In the genomic region with DNA sequence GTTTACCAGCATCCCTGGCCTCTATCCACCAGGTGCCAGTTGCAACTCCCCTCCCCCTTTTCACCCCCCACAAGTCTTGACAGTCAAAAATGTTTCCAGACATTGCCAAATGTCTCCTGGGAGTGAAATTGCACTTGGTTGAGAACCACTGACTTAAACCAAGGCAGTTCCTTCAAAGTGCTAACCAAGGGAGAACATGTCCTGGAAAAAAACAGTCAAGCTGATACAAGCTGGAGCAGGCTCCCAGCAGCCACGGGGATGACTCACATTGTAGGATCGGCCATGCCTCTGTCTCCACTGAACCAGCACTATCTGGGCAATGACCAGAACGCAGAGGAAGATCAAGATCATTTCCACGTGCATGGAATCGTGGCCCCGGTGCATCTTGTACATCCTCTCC, we compare ENCODE assay signal across 14 cellular contexts. TPM values are rescaled to one million over a fixed set of nuclear protein-coding genes. Genes with fewer than 3 reads are reported as not detected.
DNase-seq lines count a peak whose midpoint lies in the region; ATAC-seq and TF ChIP-seq lines count a peak whose summit lies in the region.
"Had no signal": no experiment of that assay in that cellular context is flagged by ENCODE, and none has a peak within 500 bp of the region (broad histone marks: within the 10 kb centered on the region; RNA-seq: fewer than 3 reads in every experiment).

No MANE protein-coding gene starts in this region.

- no peak overlapping the region for H3K4me3 ChIP-seq in tibial nerve
- H3K4me3 ChIP-seq: psoas muscle had no signal

- no peak overlapping the region for H3K27ac Mint-ChIP-seq in osteocyte (ENCODE audit: unreplicated experiment)
- no peak overlapping the region for H3K27ac Mint-ChIP-seq in activated naive CD8-positive, alpha-beta T cell treated with anti-CD3 and anti-CD28 coated beads for 36 hours

- 69 to 71% methylated on average over 6 of the region's 6 CpGs for WGBS in tibial nerve, 2 donors

- H3K36me3 ChIP-seq in tibial nerve, result no peaks in the 10 kb centered on the region

- no peak overlapping the region for H3K4me3 Mint-ChIP-seq in osteocyte (ENCODE audit: unreplicated experiment)
- H3K4me3 Mint-ChIP-seq in activated naive CD8-positive, alpha-beta T cell treated with anti-CD3 and anti-CD28 coated beads for 36 hours, result no peak overlapping the region
- H3K4me3 Mint-ChIP-seq: central memory CD8-positive, alpha-beta T cell had no signal

- H3K27me3 Mint-ChIP-seq in osteocyte (ENCODE audit: unreplicated experiment), result peaks cover 19% of the 10 kb centered on the region
- H3K27me3 Mint-ChIP-seq in activated naive CD8-positive, alpha-beta T cell treated with anti-CD3 and anti-CD28 coated beads for 36 hours, result peaks cover 5% of the 10 kb centered on the region

- ATAC-seq in GM19351 (IDR thresholded peaks at IDR 0.05; ENCODE audit: unreplicated experiment), result no peak

- no peak overlapping the region for H3K27ac ChIP-seq in tibial nerve
- H3K27ac ChIP-seq: psoas muscle had no signal

- no peaks in the 10 kb centered on the region for H3K36me3 Mint-ChIP-seq in osteocyte (ENCODE audit: unreplicated experiment)
- no peaks in the 10 kb centered on the region for H3K36me3 Mint-ChIP-seq in activated naive CD8-positive, alpha-beta T cell treated with anti-CD3 and anti-CD28 coated beads for 36 hours

- DNase-seq in Daoy (ENCODE audit: low read depth) (peak; percentile 61), NCI-H226 (peak; percentile 79), dermis blood vessel endothelial cell (peak; percentile 20), osteocyte (ENCODE audit: extremely low spot score, unreplicated experiment) (peak; percentile 77), DMS 273 treated with DMSO at 0.1 percent for 48 hours (lab: John Stamatoyannopoulos, UW) (no peak), tibial nerve (ENCODE audit: low spot score in 2 of 2) (no peak)
- DNase-seq in activated naive CD8-positive, alpha-beta T cell treated with anti-CD3 and anti-CD28 coated beads for 36 hours, result no peak
- DNase-seq: DND-41, NCI-H187 treated with DMSO at 0.1 percent for 48 hours, SHP77 treated with DMSO at 0.1 percent for 48 hours had no signal

- no peak for TF ChIP-seq EP300 in tibial nerve (IDR thresholded peaks at IDR 0.05)

- TF ChIP-seq POLR2A in tibial nerve (IDR thresholded peaks at IDR 0.05), result no peak

- H3K9me3 Mint-ChIP-seq in osteocyte (ENCODE audit: unreplicated experiment), result no peaks in the 10 kb centered on the region
- no peaks in the 10 kb centered on the region for H3K9me3 Mint-ChIP-seq in activated naive CD8-positive, alpha-beta T cell treated with anti-CD3 and anti-CD28 coated beads for 36 hours
- H3K9me3 Mint-ChIP-seq: central memory CD8-positive, alpha-beta T cell had no signal

- H3K9me3 ChIP-seq in tibial nerve, result no peaks in the 10 kb centered on the region
- H3K9me3 ChIP-seq: psoas muscle had no signal

- peaks cover 0 to 14% (median 0%) of the 10 kb centered on the region in 4 donors for H3K4me1 ChIP-seq in tibial nerve
- H3K4me1 ChIP-seq: psoas muscle had no signal

- peaks cover 12% of the 10 kb centered on the region for H3K4me1 Mint-ChIP-seq in osteocyte (ENCODE audit: unreplicated experiment)
- peaks cover 2% of the 10 kb centered on the region for H3K4me1 Mint-ChIP-seq in activated naive CD8-positive, alpha-beta T cell treated with anti-CD3 and anti-CD28 coated beads for 36 hours
- H3K4me1 Mint-ChIP-seq: central memory CD8-positive, alpha-beta T cell had no signal

- TF ChIP-seq CTCF in osteocyte (IDR thresholded peaks at IDR 0.05) (no peak), tibial nerve (IDR thresholded peaks at IDR 0.05) (no peak)

- H3K27me3 ChIP-seq in tibial nerve, result no peaks in the 10 kb centered on the region

RNA-seq across cellular contexts. Expression of gene RNF175, which starts 11.4 kb away (rescaled TPM):
- total RNA-seq in Daoy (2014; rRNA removed; shearing (Covaris generic)), result not detected in 2 replicates
- total RNA-seq in dermis blood vessel endothelial cell (0.37 TPM in 1 of 2 replicates, not detected in the other), osteocyte (0.32 TPM in 1 of 2 replicates, not detected in the other), tibial nerve (under 1 TPM in 2 of 4 donors, not detected in 2; 0.39 to 0.63 TPM)
- total RNA-seq in activated naive CD8-positive, alpha-beta T cell treated with anti-CD3 and anti-CD28 coated beads for 36 hours, result not detected
- total RNA-seq: activated CD8-positive, alpha-beta memory T cell treated with anti-CD3 and anti-CD28 coated beads for 36 hours; psoas muscle had no signal

RNA-seq across cellular contexts. Expression of gene SFRP2, which starts 40.5 kb away (rescaled TPM):
- not detected in 2 replicates for total RNA-seq in Daoy (2014; rRNA removed; shearing (Covaris generic))
- total RNA-seq in dermis blood vessel endothelial cell, result 0.09 TPM in 1 of 2 replicates, not detected in the other
- 87.7 and 102 TPM in 2 replicates for total RNA-seq in osteocyte
- total RNA-seq in tibial nerve, result 10 to 100 TPM in 3 of 4 donors, 1 to 10 TPM in 1; 9.9 to 38.0 (median 21.8) TPM
- under 1 TPM in 1 of 2 experiments, not detected in 1; 0.14 TPM for total RNA-seq in activated naive CD8-positive, alpha-beta T cell treated with anti-CD3 and anti-CD28 coated beads for 36 hours

Comparison
In these comparisons a context has a peak if more than half of its experiments do, and no peak if none do; other contexts are left out.
1. DNase-seq: peak in Daoy (single experiment), NCI-H226 (single experiment), dermis blood vessel endothelial cell (single experiment) and osteocyte (single experiment); none in DMS 273 treated with DMSO at 0.1 percent for 48 hours (single experiment), tibial nerve (0 of 2) and activated naive CD8-positive, alpha-beta T cell treated with anti-CD3 and anti-CD28 coated beads for 36 hours (single experiment).